8 cellular contexts compared by ENCODE assay signal in genomic region chr15:34101366-34102174, GRCh38. TPM values are rescaled to one million over a fixed set of nuclear protein-coding genes. Genes with fewer than 3 reads are reported as not detected.
DNase-seq lines count a peak whose midpoint lies in the region; ATAC-seq and TF ChIP-seq lines count a peak whose summit lies in the region.

TSS of gene EMC7 (minus strand) at chr15:34101862. CDS start at chr15:34101839, 23 bp downstream.
TSS of gene PGBD4 (plus strand) at chr15:34102083. CDS start at chr15:34102532, 449 bp downstream.

- DNase-seq in Ammon's horn (ENCODE audit: low spot score) (peak; percentile 99), NCI-H460 (ENCODE audit: extremely low read depth, low read depth) (peak; percentile 98), cerebellum (ENCODE audit: low spot score) (peak; percentile 94), islet precursor cell (peak; percentile 99)
- DNase-seq in activated CD4-positive, alpha-beta T cell treated with anti-CD3 and anti-CD28 coated beads for 1 hour: peak; percentile 100
- DNase-seq in stimulated activated CD4-positive, alpha-beta T cell treated with anti-CD3 and anti-CD28 coated beads, Interleukin-12 subunit alpha, Interleukin-12 subunit beta, amount 100 ng/mL, for 4 hours: peak; percentile 98

- TF ChIP-seq POLR2A in GM19193 (IDR thresholded peaks at IDR 0.05; ENCODE audit: extremely low read depth, insufficient read depth, insufficient read length): peak; percentile 99

- peak; percentile 98 for ATAC-seq in HG03432 (IDR thresholded peaks at IDR 0.05; ENCODE audit: unreplicated experiment)

RNA-seq across cellular contexts. Expression of gene EMC7, which starts in this region (rescaled TPM):
- 64.8 and 83.2 TPM in 2 replicates for total RNA-seq in NCI-H460 (2014; rRNA removed; shearing (Covaris generic))
- polyA plus RNA-seq in NCI-H460 (2014; cell fraction: nucleus; rRNA removed): 42.8 and 59.5 TPM in 2 replicates
- total RNA-seq in cerebellum: 16.3 TPM

RNA-seq across cellular contexts. Expression of gene PGBD4, which starts in this region (rescaled TPM):
- total RNA-seq in NCI-H460 (2014; rRNA removed; shearing (Covaris generic)): 2.0 and 2.6 TPM in 2 replicates
- polyA plus RNA-seq in NCI-H460 (2014; cell fraction: nucleus; rRNA removed): 5.0 and 5.7 TPM in 2 replicates
- 3.4 TPM for total RNA-seq in cerebellum

Comparison
In these comparisons a context has a peak if more than half of its experiments do, and no peak if none do; other contexts are left out.
1. Peak in every context shown above with its lines: DNase-seq and ATAC-seq.